Comparison of ENCODE assay signal across 9 cellular contexts in the genomic region with DNA sequence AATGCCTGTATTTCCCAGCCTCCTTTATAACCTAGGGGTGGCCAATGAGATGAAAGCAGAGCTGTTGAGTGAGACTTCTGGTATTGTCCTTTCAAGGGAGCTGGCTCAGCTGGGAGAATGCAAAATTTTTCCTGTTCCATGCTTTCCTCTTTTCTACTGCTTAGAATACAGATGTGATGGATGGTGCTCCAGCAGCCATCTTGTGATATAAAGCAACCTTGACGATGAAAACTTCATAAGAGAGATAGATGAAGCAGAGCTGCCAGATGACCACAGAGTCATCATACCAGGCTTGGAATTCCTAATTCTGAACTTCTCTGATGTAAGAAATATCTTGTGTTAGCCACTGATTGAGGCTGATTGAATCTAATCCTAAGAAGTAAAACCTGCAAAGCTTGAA. TPM values are rescaled to one million over a fixed set of nuclear protein-coding genes. Genes with fewer than 3 reads are reported as not detected.
"Had no signal": no experiment of that assay in that cellular context is flagged by ENCODE, and none has a peak within 500 bp of the region (broad histone marks: within the 10 kb centered on the region; RNA-seq: fewer than 3 reads in every experiment).

No MANE protein-coding gene starts in this region.

- FAIRE-seq: HepG2, HTR-8/SVneo had no signal

- H3K27ac Mint-ChIP-seq: IgD-negative memory B cell had no signal

- H3K27ac ChIP-seq: HL-60, KMS-11 had no signal

- DNase-seq: IMR-90, KBM-7, KG1 had no signal

- H3K4me1 Mint-ChIP-seq: IgD-negative memory B cell had no signal

- H3K4me3 Mint-ChIP-seq: IgD-negative memory B cell had no signal

- H3K9ac ChIP-seq: KMS-11 had no signal

- ATAC-seq: HepG2 had no signal

- H3K36me3 Mint-ChIP-seq: IgD-negative memory B cell had no signal

- H3K4me2 ChIP-seq: KMS-11 had no signal

RNA-seq across cellular contexts. Expression of a gene that starts 11.9 kb away (rescaled TPM):
- total RNA-seq: HT-29 had no signal
- polyA plus RNA-seq: IgD-negative memory B cell had no signal
